Comparison of ENCODE assay signal across 9 cellular contexts in genomic region chr4:48483006-48483776, GRCh38. TPM values are rescaled to one million over a fixed set of nuclear protein-coding genes. Genes with fewer than 3 reads are reported as not detected.
DNase-seq lines count a peak whose midpoint lies in the region; ATAC-seq lines count a peak whose summit lies in the region.
"Had no signal": no experiment of that assay in that cellular context is flagged by ENCODE, and none has a peak within 500 bp of the region (broad histone marks: within the 10 kb centered on the region; RNA-seq: fewer than 3 reads in every experiment).

SLC10A4 (plus strand) TSS chr4:48483343; CDS start chr4:48483562, 219 bp downstream.

- H3K27me3 Mint-ChIP-seq in activated naive CD8-positive, alpha-beta T cell: peaks cover 36% of the 10 kb centered on the region
- peaks cover 20% of the 10 kb centered on the region for H3K27me3 Mint-ChIP-seq in memory B cell

- H3K4me3 Mint-ChIP-seq in activated naive CD8-positive, alpha-beta T cell: peak within 1 kb of the TSS; percentile 77
- H3K4me3 Mint-ChIP-seq in memory B cell: peak within 1 kb of the TSS; percentile 71

- H3K4me1 Mint-ChIP-seq in activated naive CD8-positive, alpha-beta T cell (ENCODE audit: low read depth): peaks cover 15% of the 10 kb centered on the region
- peaks cover 9% of the 10 kb centered on the region for H3K4me1 Mint-ChIP-seq in memory B cell

- DNase-seq in DMS 273 (lab: John Stamatoyannopoulos, UW; ENCODE audit: unreplicated experiment) (peak; percentile 53), DMS 273 treated with DMSO at 0.1 percent for 48 hours (lab: John Stamatoyannopoulos, UW) (no peak), NCI-H2029 (lab: John Stamatoyannopoulos, UW) (peak; percentile 37), memory B cell (ENCODE audit: low spot score in 2 of 2) (peak in 1 of 2 donors; percentile 23), hepatic stellate cell (ENCODE audit: low spot score) (no peak), mesenteric fat pad (ENCODE audit: low spot score) (no peak)

- peaks cover 5% of the 10 kb centered on the region for H3K36me3 Mint-ChIP-seq in activated naive CD8-positive, alpha-beta T cell
- H3K36me3 Mint-ChIP-seq in memory B cell: no peaks in the 10 kb centered on the region

- no peak within 1 kb of the TSS for H3K27ac Mint-ChIP-seq in activated naive CD8-positive, alpha-beta T cell
- no peak within 1 kb of the TSS for H3K27ac Mint-ChIP-seq in memory B cell

- ATAC-seq in memory B cell (ENCODE audit: low read depth) (peak; percentile 38), GM19351 (IDR thresholded peaks at IDR 0.05; ENCODE audit: unreplicated experiment) (no peak)

- H3K9me3 Mint-ChIP-seq in activated naive CD8-positive, alpha-beta T cell (ENCODE audit: low read depth): no peaks in the 10 kb centered on the region
- no peaks in the 10 kb centered on the region for H3K9me3 Mint-ChIP-seq in memory B cell

RNA-seq across cellular contexts. Expression of gene SLC10A4, which starts in this region (rescaled TPM):
- not detected for total RNA-seq in mesenteric fat pad
- total RNA-seq: SK-MEL-5 had no signal

Comparison
In these comparisons a context has a peak if more than half of its experiments do, and no peak if none do; other contexts are left out.
1. DNase-seq: peak in DMS 273 (single experiment) and NCI-H2029 (single experiment); none in DMS 273 treated with DMSO at 0.1 percent for 48 hours (single experiment), hepatic stellate cell (single experiment) and mesenteric fat pad (single experiment).